25 cellular contexts compared by ENCODE assay signal in the genomic region with DNA sequence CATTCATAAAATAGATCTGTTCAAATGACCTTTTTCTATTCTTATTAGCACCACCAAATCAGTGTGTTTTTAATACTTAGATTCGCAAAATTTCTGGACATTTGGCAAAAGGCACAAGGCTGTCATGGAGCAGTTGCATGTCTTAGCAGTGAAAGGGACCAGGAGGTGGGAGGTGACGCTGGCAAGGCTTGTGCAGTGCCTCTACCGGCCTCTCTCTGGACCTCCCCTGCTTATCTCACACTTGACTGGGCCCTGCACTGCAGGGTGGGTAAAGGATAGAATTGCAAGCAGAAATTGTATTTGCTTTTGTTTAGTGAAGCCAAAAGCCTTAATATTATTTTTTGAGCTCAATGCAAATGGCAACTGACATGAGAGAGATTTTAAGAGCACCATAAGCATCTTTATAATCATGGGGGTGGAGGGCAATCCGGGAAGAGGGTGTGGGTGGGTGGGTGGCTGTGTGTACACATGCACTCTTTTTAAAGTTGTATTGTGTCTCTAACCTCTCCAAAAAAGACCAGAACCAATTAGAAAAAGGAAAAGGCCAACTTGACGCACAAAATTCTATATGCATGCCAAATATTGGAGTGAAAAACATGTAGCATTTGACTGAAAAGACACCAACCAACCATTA.
DNase-seq lines count a peak whose midpoint lies in the region; ATAC-seq, FAIRE-seq and TF ChIP-seq lines count a peak whose summit lies in the region.
"Had no signal": no experiment of that assay in that cellular context is flagged by ENCODE, and none has a peak within 500 bp of the region (broad histone marks: within the 10 kb centered on the region; RNA-seq: fewer than 3 reads in every experiment).

No MANE protein-coding gene starts in this region.

- H4K5ac ChIP-seq in IMR-90 (ENCODE audit: low read depth, low read length) = peak overlapping the region; percentile 79

- TF ChIP-seq RAD21 in IMR-90 (IDR thresholded peaks at IDR 0.05; ENCODE audit: low read length) (no peak), GM12878 (IDR thresholded peaks at IDR 0.05; ENCODE audit: insufficient read depth, low read depth, low read length) (no peak)

- H2BK15ac ChIP-seq in IMR-90 (ENCODE audit: low read depth, low read length) = no peak overlapping the region; the same call in 2 of the 3 replicates

- no peaks in the 10 kb centered on the region for H3K79me2 ChIP-seq in GM12878 (ENCODE audit: control insufficient read depth, insufficient read depth, low read length)
- no peaks in the 10 kb centered on the region for H3K79me2 ChIP-seq in hepatocyte
- H3K79me2 ChIP-seq in mammary epithelial cell (ENCODE audit: insufficient read depth, low read length) = no peaks in the 10 kb centered on the region

- H3K56ac ChIP-seq in IMR-90 (ENCODE audit: extremely low read depth, insufficient read depth, low read length) = no peak overlapping the region

- no CpG with 5 or more reads among the region's 5 CpGs for WGBS in IMR-90 (ENCODE audit: extremely low coverage in 2 of 2, insufficient read length in 1 of 2), 2 experiments
- WGBS in GM12878 (ENCODE audit: insufficient coverage, insufficient replicate concordance, low lambda C conversion rate, missing lambda C conversion rate) = 100% methylated on average over 5 of the region's 5 CpGs
- 60% methylated on average over 5 of the region's 5 CpGs for WGBS in hepatocyte (ENCODE audit: low lambda C conversion rate, missing lambda C conversion rate)
- 100% methylated on average over 4 of the region's 5 CpGs for WGBS in mammary epithelial cell (ENCODE audit: low coverage, missing lambda C conversion rate)

- H3K4me1 ChIP-seq in IMR-90 (ENCODE audit: control insufficient read depth, insufficient read depth, low read length) (peaks cover 14% of the 10 kb centered on the region), GM12878 (ENCODE audit: control insufficient read depth, insufficient read depth, low read length) (no peaks in the 10 kb centered on the region; the same call in 1 of the 2 replicates), hepatocyte (ENCODE audit: insufficient read depth) (peaks cover 20% of the 10 kb centered on the region), mammary epithelial cell (ENCODE audit: insufficient read depth, low read length) (no peaks in the 10 kb centered on the region)
- H3K4me1 ChIP-seq: Caco-2, HAP-1 had no signal

- in situ Hi-C loops in IMR-90 (cut with MboI; ENCODE audit: low sequenced_read_pairs) (no loop called here), GM12878 (cut with MboI) (no loop called here), mammary epithelial cell (cut with MboI; ENCODE audit: low sequenced_read_pairs in 2 of 2) (loop anchor here (10.0 kb wide), 1 partner anchor 168 kb away; no protein-coding TSS in a partner anchor)

- no peaks in the 10 kb centered on the region for H3K9me2 ChIP-seq in hepatocyte (replicated peaks; ENCODE audit: insufficient read depth)

- peak overlapping the region in 1 of 2 experiments; percentile 77; a peak in 3 of 4 replicates for H4K8ac ChIP-seq in IMR-90 (ENCODE audit: low read depth in 2 of 2, low read length in 2 of 2)

- no peaks in the 10 kb centered on the region for H3K27me3 ChIP-seq in IMR-90 (ENCODE audit: control insufficient read depth, insufficient read depth, low read length)
- H3K27me3 ChIP-seq in GM12878 (replicated peaks in 1 of 2; ENCODE audit: control insufficient read depth in 2 of 2, insufficient read depth in 2 of 2, low read length in 1 of 2) = no peaks in the 10 kb centered on the region
- H3K27me3 ChIP-seq in hepatocyte = no peaks in the 10 kb centered on the region
- H3K27me3 ChIP-seq in mammary epithelial cell (ENCODE audit: insufficient read depth, low read length) = no peaks in the 10 kb centered on the region

- dilution Hi-C loops in IMR-90 (cut with HindIII; ENCODE audit: low sequenced_read_pairs, unreplicated experiment) = no loop called here
- dilution Hi-C loops in mammary epithelial cell (cut with HindIII; ENCODE audit: low sequenced_read_pairs) = no loop called here

- no peaks in the 10 kb centered on the region for H3K79me1 ChIP-seq in IMR-90 (ENCODE audit: low read depth in 1 of 2, low read length in 2 of 2)

- no peaks in the 10 kb centered on the region for H4K20me1 ChIP-seq in IMR-90 (ENCODE audit: insufficient read depth, low read length)
- H4K20me1 ChIP-seq in GM12878 (ENCODE audit: control insufficient read depth, insufficient read depth) = no peaks in the 10 kb centered on the region
- no peaks in the 10 kb centered on the region for H4K20me1 ChIP-seq in hepatocyte (ENCODE audit: insufficient read depth, poor library complexity, severe bottlenecking)
- H4K20me1 ChIP-seq in mammary epithelial cell (ENCODE audit: insufficient read depth, low read length) = no peaks in the 10 kb centered on the region

- H3K14ac ChIP-seq in IMR-90 (replicated peaks; ENCODE audit: low read depth, low read length) = peak overlapping the region; percentile 10; the same call in 1 of the 2 replicates

- DNase-seq in IMR-90 (no peak), GM12878 (ENCODE audit: low read depth, low spot score) (no peak), hepatocyte (ENCODE audit: low spot score) (no peak), osteocyte (ENCODE audit: extremely low spot score, unreplicated experiment) (no peak), EL (no peak), mammary epithelial cell (no peak), posterior cingulate gyrus (no peak)
- DNase-seq: Caco-2; CD8-positive, alpha-beta T cell; Karpas-422; NCI-H1092; NCI-H1417 treated with DMSO at 0.1 percent for 48 hours; NCI-H1694 treated with DMSO at 0.1 percent for 48 hours; NCI-H2081; NCI-H2227 treated with DMSO at 0.1 percent for 48 hours; NCI-H526 treated with DMSO at 0.1 percent for 48 hours; PC-9 had no signal

- intact Hi-C loops in IMR-90 (cut with micrococcal nuclease) = no loop called here
- intact Hi-C loops in GM12878 (cut with micrococcal nuclease; ENCODE audit: unreplicated experiment) = loop anchor here (5.0 kb wide), 1 partner anchor 36 kb away; no protein-coding TSS in a partner anchor
- intact Hi-C loops in mammary epithelial cell (cut with micrococcal nuclease) = no loop called here
- intact Hi-C loops in posterior cingulate gyrus (cut with DNase I) = no loop called here

- SMC1A ChIA-PET in GM12878 (lab: Charles Lee; ENCODE audit: uncharacterized antibody, unreplicated experiment) = interaction anchor here (1.0 to 7.2 kb wide), 3 partner anchors 13 to 169 kb away, joined by 3 to 109 read pairs (median 7); no protein-coding TSS in a partner anchor

- no peaks in the 10 kb centered on the region; the same call in none of the 2 replicates for H3K9me1 ChIP-seq in IMR-90 (ENCODE audit: insufficient read depth, low read length)

- H3K4me3 Mint-ChIP-seq in osteocyte (ENCODE audit: unreplicated experiment) = no peak overlapping the region
- H3K4me3 Mint-ChIP-seq: B cell; CD8-positive, alpha-beta T cell; GM23338 had no signal

- H4K91ac ChIP-seq in IMR-90 (ENCODE audit: insufficient read depth, low read depth, low read length) = peak overlapping the region; percentile 67

- TF ChIP-seq EP300 in GM12878 (IDR thresholded peaks at IDR 0.05; ENCODE audit: borderline replicate concordance in 1 of 2, control insufficient read depth in 1 of 2, low read depth in 2 of 2, low read length in 2 of 2) = no peak

- ATAC-seq in IMR-90 (ENCODE audit: low read depth) (no peak), GM12878 (0 out of 3 replicates have a peak, but pooled peaks have one; percentile 22), GM19467 (IDR thresholded peaks at IDR 0.05; ENCODE audit: unreplicated experiment) (no peak)
- ATAC-seq: CD8-positive, alpha-beta T cell; GM23338; Right ventricle myocardium inferior had no signal

- RAD21 ChIA-PET in GM12878 (lab: Charles Lee; ENCODE audit: unreplicated experiment) = interaction anchor here (1.5 kb wide), 1 partner anchor 35 kb away, joined by 3 read pairs; no protein-coding TSS in a partner anchor

- TF ChIP-seq CTCF in IMR-90 (conservative IDR thresholded peaks at IDR 0.05; ENCODE audit: low read depth, low read length) (no peak), GM12878 (IDR thresholded peaks at IDR 0.05 in 2 of 3, conservative IDR thresholded peaks at IDR 0.05 in 1 of 3; ENCODE audit: control insufficient read depth in 2 of 3, extremely low read depth in 1 of 3, insufficient read depth in 1 of 3, low read depth in 3 of 3, low read length in 3 of 3) (no peak), hepatocyte (IDR thresholded peaks at IDR 0.05; ENCODE audit: poor library complexity) (no peak), osteocyte (IDR thresholded peaks at IDR 0.05) (no peak), mammary epithelial cell (conservative IDR thresholded peaks at IDR 0.05 in 1 of 2, IDR thresholded peaks at IDR 0.05 in 1 of 2; ENCODE audit: extremely low read depth in 1 of 2, insufficient read depth in 1 of 2, low read depth in 1 of 2, low read length in 2 of 2) (no peak)

- peak overlapping the region; percentile 79 for H2BK120ac ChIP-seq in IMR-90 (ENCODE audit: low read depth, low read length)

- H3K36me3 ChIP-seq in IMR-90 (ENCODE audit: control insufficient read depth, insufficient read depth, low read length) (peaks cover 2% of the 10 kb centered on the region; the same call in 1 of the 2 replicates), GM12878 (ENCODE audit: control insufficient read depth in 2 of 2, insufficient read depth in 2 of 2, low read length in 1 of 2) (peaks cover 5 to 9% of the 10 kb centered on the region in 2 experiments), hepatocyte (replicated peaks; ENCODE audit: insufficient read depth, low read depth) (no peaks in the 10 kb centered on the region), mammary epithelial cell (ENCODE audit: insufficient read depth, low read length) (no peaks in the 10 kb centered on the region)
- H3K36me3 ChIP-seq: HAP-1 had no signal

- POLR2A ChIA-PET in IMR-90 (lab: Charles Lee; ENCODE audit: unreplicated experiment) (interaction anchor here (0.6 kb wide), 1 partner anchor 13 kb away, joined by 3 read pairs; no protein-coding TSS in a partner anchor), GM12878 (lab: Charles Lee) (no interaction called here)

- no peak overlapping the region for H2AK9ac ChIP-seq in IMR-90 (replicated peaks; ENCODE audit: low read depth, low read length, poor library complexity)

- peak overlapping the region; percentile 92 for H3K18ac ChIP-seq in IMR-90 (ENCODE audit: low read depth, low read length)

- H2AFZ ChIP-seq in IMR-90 (replicated peaks; ENCODE audit: low read length, poor library complexity) (no peak overlapping the region), GM12878 (ENCODE audit: control insufficient read depth, low read depth, low read length) (no peak overlapping the region), hepatocyte (no peak overlapping the region), mammary epithelial cell (ENCODE audit: low read depth, low read length) (no peak overlapping the region)
- H2AFZ ChIP-seq: GM23338, PC-9 had no signal

- peak overlapping the region; percentile 89 for H3K27ac Mint-ChIP-seq in osteocyte (ENCODE audit: unreplicated experiment)
- H3K27ac Mint-ChIP-seq: B cell; CD8-positive, alpha-beta T cell; GM23338 had no signal

- 0 out of 2 replicates have a peak overlapping the region, but pooled peaks have one; percentile 3 for H3K23ac ChIP-seq in IMR-90 (ENCODE audit: low read depth, low read length)

- H2BK20ac ChIP-seq in IMR-90 (ENCODE audit: low read depth, low read length) = peak overlapping the region; percentile 63

- H3K4me2 ChIP-seq in IMR-90 (ENCODE audit: low read depth, low read length) (no peak overlapping the region), GM12878 (ENCODE audit: control insufficient read depth, insufficient read depth) (no peak overlapping the region), hepatocyte (peak overlapping the region; percentile 64), mammary epithelial cell (ENCODE audit: insufficient read depth, low read depth, low read length) (no peak overlapping the region)
- H3K4me2 ChIP-seq: GM23338, PC-9 had no signal

- H2BK5ac ChIP-seq in IMR-90 (ENCODE audit: low read depth, low read length, poor library complexity, severe bottlenecking) = peak overlapping the region; percentile 94

- H3K9me3 ChIP-seq in IMR-90 (ENCODE audit: control insufficient read depth, insufficient read depth, low read length) (no peaks in the 10 kb centered on the region), GM12878 (replicated peaks; ENCODE audit: control insufficient read depth, insufficient read depth, low read length) (no peaks in the 10 kb centered on the region), hepatocyte (ENCODE audit: low read depth) (no peaks in the 10 kb centered on the region), mammary epithelial cell (replicated peaks; ENCODE audit: insufficient read depth, low read length) (no peaks in the 10 kb centered on the region)
- H3K9me3 ChIP-seq: Caco-2, HAP-1 had no signal

- CTCF ChIA-PET in IMR-90 (lab: Yijun Ruan, JAX) (no interaction called here), GM12878 (lab: Yijun Ruan, JAX) (interaction anchor here (1.8 kb wide), 1 partner anchor 105 kb away, joined by 4 read pairs; no protein-coding TSS in a partner anchor), mammary epithelial cell (lab: Charles Lee; ENCODE audit: low non-redundant PET) (no interaction called here)

- H3K27me3 Mint-ChIP-seq in osteocyte (ENCODE audit: unreplicated experiment) = no peaks in the 10 kb centered on the region
- H3K27me3 Mint-ChIP-seq: B cell had no signal

- TF ChIP-seq POLR2A in IMR-90 (IDR thresholded peaks at IDR 0.05; ENCODE audit: low read depth, low read length) (no peak), GM12878 (IDR thresholded peaks at IDR 0.05; ENCODE audit: low read depth, low read length) (no peak)

- FAIRE-seq in GM12878 (lab: Jason Lieb, UNC) = no peak
- FAIRE-seq: GM19239 had no signal

- H3K4me3 ChIP-seq in IMR-90 (ENCODE audit: insufficient read depth, low read depth, low read length) = no peak overlapping the region
- no peak overlapping the region for H3K4me3 ChIP-seq in GM12878
- H3K4me3 ChIP-seq in hepatocyte = no peak overlapping the region
- H3K4me3 ChIP-seq in mammary epithelial cell (replicated peaks in 1 of 3; ENCODE audit: insufficient read depth in 1 of 3, low read depth in 2 of 3, low read length in 3 of 3) = no peak overlapping the region
- H3K4me3 ChIP-seq: GM23338, HAP-1, PC-9 had no signal

- peaks cover 62% of the 10 kb centered on the region for H3K4me1 Mint-ChIP-seq in osteocyte (ENCODE audit: unreplicated experiment)
- H3K4me1 Mint-ChIP-seq: B cell, GM23338 had no signal

- H3K4ac ChIP-seq in IMR-90 (ENCODE audit: low read depth, low read length) = peak overlapping the region; percentile 81

- H3K27ac ChIP-seq in IMR-90 (ENCODE audit: insufficient read depth, low read length) = peak overlapping the region; percentile 91; the same call in 1 of the 2 replicates
- H3K27ac ChIP-seq in GM12878 (ENCODE audit: control insufficient read depth, insufficient read depth) = no peak overlapping the region
- H3K27ac ChIP-seq in hepatocyte = peak overlapping the region; percentile 72
- H3K27ac ChIP-seq in mammary epithelial cell (ENCODE audit: insufficient read depth, low read depth, low read length) = no peak overlapping the region
- H3K27ac ChIP-seq: C4-2B, HL-60, PC-9 had no signal

- H2AK5ac ChIP-seq in IMR-90 (ENCODE audit: low read depth, low read length) = peak overlapping the region; percentile 63; the same call in 1 of the 2 replicates

- H3K9me3 Mint-ChIP-seq in osteocyte (ENCODE audit: unreplicated experiment) = no peaks in the 10 kb centered on the region
- H3K9me3 Mint-ChIP-seq: CD8-positive, alpha-beta T cell; GM23338 had no signal

- H3K9ac ChIP-seq in IMR-90 (ENCODE audit: low read depth, low read length) = no peak overlapping the region; the same call in 1 of the 2 replicates
- no peak overlapping the region for H3K9ac ChIP-seq in GM12878 (ENCODE audit: control insufficient read depth, insufficient read depth, low read length)
- H3K9ac ChIP-seq in mammary epithelial cell (ENCODE audit: insufficient read depth, low read length) = no peak overlapping the region

- peaks cover 36% of the 10 kb centered on the region for H3K36me3 Mint-ChIP-seq in osteocyte (ENCODE audit: unreplicated experiment)
- H3K36me3 Mint-ChIP-seq: CD8-positive, alpha-beta T cell had no signal

- BruUV-seq in IMR-90 (replicated peaks; lab: Mats Ljungman, UMichigan) (no TSS peak), GM12878 (replicated peaks; lab: Mats Ljungman, UMichigan) (no TSS peak), mammary epithelial cell (replicated peaks; lab: Mats Ljungman, UMichigan) (no TSS peak)

Comparison
In these comparisons a context has a peak if more than half of its experiments do, and no peak if none do; other contexts are left out.
1. H3K27ac ChIP-seq: peak in IMR-90 (single experiment) and hepatocyte (single experiment); none in GM12878 (single experiment) and mammary epithelial cell (single experiment).
2. in situ Hi-C loops: an anchor here in mammary epithelial cell (10.0 kb wide); none called in IMR-90 and GM12878.